ENCODE assay signal across 9 cellular contexts in genomic region chr22:42769574-42770447, GRCh38. TPM values are rescaled to one million over a fixed set of nuclear protein-coding genes. Genes with fewer than 3 reads are reported as not detected.
DNase-seq lines count a peak whose midpoint lies in the region; ATAC-seq, FAIRE-seq and TF ChIP-seq lines count a peak whose summit lies in the region.
"Had no signal": no experiment of that assay in that cellular context is flagged by ENCODE, and none has a peak within 500 bp of the region (broad histone marks: within the 10 kb centered on the region; RNA-seq: fewer than 3 reads in every experiment).

No MANE protein-coding gene starts in this region.

- TF ChIP-seq CTCF in OCI-LY3 (IDR thresholded peaks at IDR 0.05; ENCODE audit: low read depth, low read length) = no peak
- TF ChIP-seq CTCF in heart left ventricle (IDR thresholded peaks at IDR 0.05) = no peak
- no peak for TF ChIP-seq CTCF in stomach (IDR thresholded peaks at IDR 0.05)

- H3K9ac ChIP-seq in OCI-LY3 (ENCODE audit: low read length) = peak overlapping the region; percentile 51

- no peaks in the 10 kb centered on the region for H3K36me3 ChIP-seq in OCI-LY3 (replicated peaks; ENCODE audit: low read depth, low read length)
- H3K36me3 ChIP-seq in heart left ventricle = no peaks in the 10 kb centered on the region
- no peaks in the 10 kb centered on the region for H3K36me3 ChIP-seq in stomach

- H4K20me1 ChIP-seq in OCI-LY3 (ENCODE audit: insufficient read depth, low read length) = no peaks in the 10 kb centered on the region

- H3K27ac ChIP-seq in OCI-LY3 (ENCODE audit: low read length) = peak overlapping the region; percentile 32
- peak overlapping the region in 2 of 12 donors; percentile 11 to 34 for H3K27ac ChIP-seq in heart left ventricle
- H3K27ac ChIP-seq in stomach = peak overlapping the region; percentile 74 to 82 (median 74)

- H3K79me2 ChIP-seq in OCI-LY3 (ENCODE audit: low read length) = no peaks in the 10 kb centered on the region

- no peaks in the 10 kb centered on the region for H3K9me3 ChIP-seq in OCI-LY3 (ENCODE audit: insufficient read depth, low read length)
- no peaks in the 10 kb centered on the region for H3K9me3 ChIP-seq in heart left ventricle
- no peaks in the 10 kb centered on the region for H3K9me3 ChIP-seq in stomach

- H2AFZ ChIP-seq in OCI-LY3 (ENCODE audit: low read depth, low read length) = peak overlapping the region; percentile 46; the same call in 1 of the 2 replicates

- ATAC-seq in HG02571 (IDR thresholded peaks at IDR 0.05; ENCODE audit: unreplicated experiment) = peak; percentile 72
- peak; percentile 13 to 73 (median 55) for ATAC-seq in heart left ventricle

- DNase-seq in GM12892 (ENCODE audit: insufficient read length) (peak; percentile 80), heart left ventricle (peak; percentile 46 to 82 (median 77)), stomach (peak; percentile 90), DMS 273 (lab: John Stamatoyannopoulos, UW; ENCODE audit: unreplicated experiment) (no peak), NCI-H2081 treated with DMSO at 0.1 percent for 48 hours (lab: John Stamatoyannopoulos, UW) (no peak), cerebellum (ENCODE audit: low spot score) (no peak)
- DNase-seq: T-cell had no signal

- H3K4me1 ChIP-seq in OCI-LY3 (ENCODE audit: low read length) (peaks cover 60% of the 10 kb centered on the region), heart left ventricle (peaks cover 0 to 29% (median 9%) of the 10 kb centered on the region in 12 donors), stomach (peaks cover 14 to 47% (median 43%) of the 10 kb centered on the region in 4 donors)

- peak overlapping the region; percentile 93 for H3K4me2 ChIP-seq in OCI-LY3 (ENCODE audit: low read length)

- intact Hi-C loops in heart left ventricle (cut with DNase I) (loop anchor here in 2 of 10 donors (5.0 to 10.0 kb wide), 2 partner anchors 45 to 48 kb away; partner anchors contain the start of gene A4GALT (in 2 of the 2)), stomach (cut with DNase I; ENCODE audit: low total_unique reads) (no loop called here)

- WGBS in heart left ventricle, 4 donors = 43 to 63% (median 53%) methylated on average over 39 to 50 of the region's 50 CpGs
- WGBS in stomach, 5 donors = 18 to 28% (median 18%) methylated on average over 36 to 50 of the region's 50 CpGs

- peak; percentile 97 for FAIRE-seq in GM12892 (lab: Jason Lieb, UNC)

- TF ChIP-seq POLR2A in GM12892 (IDR thresholded peaks at IDR 0.05; ENCODE audit: low read depth, low read length) (no peak), heart left ventricle (IDR thresholded peaks at IDR 0.05) (no peak), stomach (IDR thresholded peaks at IDR 0.05) (no peak)

- H3K27me3 ChIP-seq in OCI-LY3 (ENCODE audit: low read depth, low read length) (peaks cover 26% of the 10 kb centered on the region; the same call in 1 of the 2 replicates), heart left ventricle (no peaks in the 10 kb centered on the region), stomach (no peaks in the 10 kb centered on the region)

- peak overlapping the region; percentile 74 for H3K4me3 ChIP-seq in OCI-LY3 (ENCODE audit: low read length)
- peak overlapping the region in 9 of 12 donors; percentile 6 to 49 (median 31) for H3K4me3 ChIP-seq in heart left ventricle
- H3K4me3 ChIP-seq in stomach = peak overlapping the region in 3 of 4 donors; percentile 9 to 37 (median 22)

- TF ChIP-seq EP300 in stomach (IDR thresholded peaks at IDR 0.05) = no peak

RNA-seq across cellular contexts. Expression of gene A4GALT, which starts 49.1 kb away (rescaled TPM):
- 4.0 TPM for polyA plus RNA-seq in GM12892 (2012; ENCODE audit: missing spikeins)
- total RNA-seq in heart left ventricle (100 to 1,000 TPM in 2 of 9 donors, 10 to 100 TPM in 7; 30.7 to 127 (median 63.4) TPM), stomach (10 to 100 TPM in 3 of 5 donors, 1 to 10 TPM in 2; 3.2 to 59.4 (median 13.3) TPM), cerebellum (3.5 TPM)
- polyA plus RNA-seq in heart left ventricle (100 to 1,000 TPM in 1 of 2 donors, 10 to 100 TPM in 1; 91.7 to 230 TPM), stomach (10 to 100 TPM; 20.9 to 28.9 (median 23.9) TPM)

Comparison
In these comparisons a context has a peak if more than half of its experiments do, and no peak if none do; other contexts are left out.
1. DNase-seq: peak in GM12892 (single experiment), heart left ventricle (5 of 5) and stomach (single experiment); none in DMS 273 (single experiment), NCI-H2081 treated with DMSO at 0.1 percent for 48 hours (single experiment) and cerebellum (single experiment).
2. H3K4me3 ChIP-seq: peak in every context shown above with its lines; median percentile 74 in OCI-LY3; 31 in heart left ventricle; 22 in stomach.